In genomic region chr2:36433311-36434217, GRCh38 we compare ENCODE assay signal across 9 cellular contexts.
A peak's percentile ranks its signal among the peaks of the same experiment; 100 is the strongest.
DNase-seq lines count a peak whose midpoint lies in the region; ATAC-seq, FAIRE-seq and TF ChIP-seq lines count a peak whose summit lies in the region.
"Had no signal": no experiment of that assay in that cellular context is flagged by ENCODE, and none has a peak within 500 bp of the region (broad histone marks: within the 10 kb centered on the region; RNA-seq: fewer than 3 reads in every experiment).

No MANE protein-coding gene starts in this region.

- H3K79me1 ChIP-seq in mesenchymal stem cell (replicated peaks; ENCODE audit: low read length, poor library complexity, severe bottlenecking) (peaks cover 24% of the 10 kb centered on the region), mesendoderm (ENCODE audit: low read length) (peaks cover 23% of the 10 kb centered on the region)

- no peak overlapping the region for H4K8ac ChIP-seq in mesenchymal stem cell (ENCODE audit: low read length)
- no peak overlapping the region for H4K8ac ChIP-seq in mesendoderm (ENCODE audit: low read depth, low read length)

- DNase-seq in A549 (ENCODE audit: low read depth in 1 of 2, low spot score in 1 of 2) (peak in 1 of 2 experiments; percentile 76), NCI-H1417 (lab: John Stamatoyannopoulos, UW) (peak in 2 of 3 experiments; percentile 56 to 87), mesenchymal stem cell (peak; percentile 46), mesendoderm (no peak)
- DNase-seq in activated CD4-positive, CD25-positive, alpha-beta regulatory T cell (lab: John Stamatoyannopoulos, UW) = no peak
- DNase-seq in activated effector memory CD4-positive, alpha-beta T cell treated with anti-CD3 and anti-CD28 coated beads, Interleukin-2, amount 50 U/mL, for 16 hours = no peak

- H2BK15ac ChIP-seq in mesenchymal stem cell (ENCODE audit: low read depth, poor library complexity, severe bottlenecking) (no peak overlapping the region), mesendoderm (replicated peaks; ENCODE audit: low read depth) (no peak overlapping the region)

- H3K14ac ChIP-seq in mesenchymal stem cell (ENCODE audit: low read length in 2 of 2) = no peak overlapping the region

- FAIRE-seq in A549 (lab: Jason Lieb, UNC) = no peak

- H2BK12ac ChIP-seq in mesenchymal stem cell (ENCODE audit: low read length in 2 of 2) = no peak overlapping the region

- TF ChIP-seq RAD21 in A549 (conservative IDR thresholded peaks at IDR 0.05 in 1 of 2, IDR thresholded peaks at IDR 0.05 in 1 of 2) = no peak

- H3K4me3 ChIP-seq in A549 = no peak overlapping the region
- peak overlapping the region in 1 of 2 experiments; percentile 55 for H3K4me3 ChIP-seq in mesenchymal stem cell (ENCODE audit: insufficient read depth in 1 of 2, low read depth in 1 of 2, low read length in 2 of 2)
- H3K4me3 ChIP-seq in mesendoderm (ENCODE audit: low read length) = no peak overlapping the region
- H3K4me3 ChIP-seq: BLaER1 had no signal

- no peak overlapping the region for H2AK5ac ChIP-seq in mesenchymal stem cell (ENCODE audit: low read length, severe bottlenecking)
- no peak overlapping the region for H2AK5ac ChIP-seq in mesendoderm (ENCODE audit: low read length)

- no peak for TF ChIP-seq CTCF in A549 (IDR thresholded peaks at IDR 0.05)

- no peak for TF ChIP-seq POLR2A in A549 (IDR thresholded peaks at IDR 0.05; ENCODE audit: low read length)

- H3K23ac ChIP-seq in mesenchymal stem cell (ENCODE audit: low read length in 2 of 2) (no peak overlapping the region), mesendoderm (ENCODE audit: low read length) (no peak overlapping the region)

- H3K4me2 ChIP-seq in A549 (peak overlapping the region; percentile 51), mesenchymal stem cell (ENCODE audit: low read length, poor library complexity, severe bottlenecking) (no peak overlapping the region), mesendoderm (ENCODE audit: low read length) (no peak overlapping the region)
- H3K4me2 ChIP-seq: BLaER1 had no signal

- H3K9me3 ChIP-seq in A549 = no peaks in the 10 kb centered on the region
- H3K9me3 ChIP-seq in mesenchymal stem cell (ENCODE audit: control insufficient read depth, low read length) = no peaks in the 10 kb centered on the region
- H3K9me3 ChIP-seq: BLaER1 had no signal

- H3K27ac ChIP-seq in A549 (peak overlapping the region; percentile 29 to 57; a peak in 5 of 6 replicates), cingulate gyrus (ENCODE audit: low read depth, low read length) (peak overlapping the region; percentile 42), mesenchymal stem cell (ENCODE audit: low read length, poor library complexity, severe bottlenecking) (no peak overlapping the region), mesendoderm (ENCODE audit: low read depth, low read length) (no peak overlapping the region)
- H3K27ac ChIP-seq: BLaER1 had no signal

- H4K91ac ChIP-seq in mesenchymal stem cell (ENCODE audit: low read length) = no peak overlapping the region

- H3K9ac ChIP-seq in mesenchymal stem cell (ENCODE audit: low read length) = peak overlapping the region; percentile 67
- no peak overlapping the region for H3K9ac ChIP-seq in mesendoderm (ENCODE audit: low read length)
- H3K9ac ChIP-seq: BLaER1 had no signal

- peaks cover 93% of the 10 kb centered on the region for H3K4me1 ChIP-seq in A549
- H3K4me1 ChIP-seq in mesenchymal stem cell (ENCODE audit: control insufficient read depth, insufficient read depth, low read depth, low read length) = peaks cover 5% of the 10 kb centered on the region
- H3K4me1 ChIP-seq in mesendoderm (ENCODE audit: control insufficient read depth, low read depth, low read length) = no peaks in the 10 kb centered on the region

- H2BK120ac ChIP-seq in mesenchymal stem cell (ENCODE audit: low read depth, low read length) = no peak overlapping the region
- no peak overlapping the region for H2BK120ac ChIP-seq in mesendoderm (ENCODE audit: low read depth, low read length)

- TF ChIP-seq EP300 in A549 (IDR thresholded peaks at IDR 0.05) = peak in 1 of 2 experiments; percentile 30; a peak in 2 of 5 replicates

- no peak overlapping the region for H2BK5ac ChIP-seq in mesenchymal stem cell (ENCODE audit: low read depth, low read length, poor library complexity, severe bottlenecking)
- no peak overlapping the region for H2BK5ac ChIP-seq in mesendoderm (ENCODE audit: low read length)

- H3K18ac ChIP-seq in mesenchymal stem cell (ENCODE audit: low read depth in 1 of 2, low read length in 2 of 2) (peak overlapping the region in 1 of 2 experiments; percentile 28), mesendoderm (ENCODE audit: low read length) (no peak overlapping the region)

- POLR2A ChIA-PET in A549 (lab: Yijun Ruan, JAX) = no interaction called here

- H2AFZ ChIP-seq in mesenchymal stem cell (ENCODE audit: low read depth, low read length) = no peak overlapping the region

- WGBS in A549 (ENCODE audit: missing lambda C conversion rate) = 67% methylated on average over 11 of the region's 11 CpGs
- WGBS in mesenchymal stem cell = 89% methylated on average over 9 of the region's 11 CpGs
- no CpG with 5 or more reads among the region's 11 CpGs for WGBS in mesendoderm (ENCODE audit: extremely low coverage, insufficient coverage, low lambda C conversion rate)

- no peak overlapping the region for H4K5ac ChIP-seq in mesendoderm (ENCODE audit: low read length)

- H3K56ac ChIP-seq in mesendoderm (ENCODE audit: low read length) = no peak overlapping the region

- H3K4ac ChIP-seq in mesenchymal stem cell (ENCODE audit: low read depth in 1 of 2, low read length in 2 of 2) (no peak overlapping the region), mesendoderm (ENCODE audit: low read depth, low read length) (no peak overlapping the region)

- H3K36me3 ChIP-seq in mesenchymal stem cell (ENCODE audit: control insufficient read depth in 1 of 2, insufficient read depth in 2 of 2, low read depth in 1 of 2, low read length in 2 of 2) = peaks cover 0 to 3% of the 10 kb centered on the region in 2 experiments
- H3K36me3 ChIP-seq in mesendoderm (ENCODE audit: control insufficient read depth, insufficient read depth, low read length) = no peaks in the 10 kb centered on the region

- peaks cover 20% of the 10 kb centered on the region for H3K79me2 ChIP-seq in mesendoderm (ENCODE audit: control insufficient read depth, insufficient read depth, low read length)

- H3K27me3 ChIP-seq in mesenchymal stem cell (ENCODE audit: control insufficient read depth in 1 of 2, insufficient read depth in 1 of 2, low read length in 2 of 2) (no peaks in the 10 kb centered on the region), mesendoderm (ENCODE audit: insufficient read depth, low read length, poor library complexity) (no peaks in the 10 kb centered on the region)
- H3K27me3 ChIP-seq: BLaER1 had no signal

- CTCF ChIA-PET in A549 (lab: Yijun Ruan, JAX) = interaction anchor here (0.9 to 2.5 kb wide), 10 partner anchors 9 to 75 kb away, joined by 3 to 18 read pairs (median 3); no protein-coding TSS in a partner anchor

- ATAC-seq in A549 (peak; percentile 51 to 73; a peak in 5 of 6 replicates), HG02885 (IDR thresholded peaks at IDR 0.05; ENCODE audit: poor library complexity, unreplicated experiment) (no peak)

TF ChIP-seq in A549, 52 proteins besides CTCF, POLR2A, EP300 and RAD21 (continues in another document):
- TF ChIP-seq EHMT2 (IDR thresholded peaks at IDR 0.05; ENCODE audit: low read depth) = no peak
- TF ChIP-seq MAZ (IDR thresholded peaks at IDR 0.05; ENCODE audit: borderline replicate concordance, low read depth, low read length) = no peak
- no peak for TF ChIP-seq FOSB (CRISPR knock-in tag; IDR thresholded peaks at IDR 0.05)
- TF ChIP-seq ZFP36 (IDR thresholded peaks at IDR 0.05; ENCODE audit: borderline replicate concordance, partially characterized antibody) = no peak
- TF ChIP-seq ZC3H11A (IDR thresholded peaks at IDR 0.05) = no peak
- no peak for TF ChIP-seq USF2 (IDR thresholded peaks at IDR 0.05)
- TF ChIP-seq HEYL (CRISPR knock-in tag; IDR thresholded peaks at IDR 0.05) = no peak
- no peak for TF ChIP-seq POLR2AphosphoS2 (conservative IDR thresholded peaks at IDR 0.05; ENCODE audit: low read length)
- TF ChIP-seq GATA3 (IDR thresholded peaks at IDR 0.05; ENCODE audit: borderline replicate concordance) = peak; percentile 46; the same call in 1 of the 2 replicates
- no peak for TF ChIP-seq TFCP2L1 (CRISPR knock-in tag; IDR thresholded peaks at IDR 0.05)
- TF ChIP-seq HMGXB4 (CRISPR knock-in tag; IDR thresholded peaks at IDR 0.05; ENCODE audit: borderline replicate concordance) = no peak
- no peak; the same call in 1 of the 2 replicates for TF ChIP-seq HES2 (IDR thresholded peaks at IDR 0.05)
- no peak for TF ChIP-seq CHD2 (IDR thresholded peaks at IDR 0.05; ENCODE audit: low read length, partially characterized antibody)
- TF ChIP-seq NFE2L2 (conservative IDR thresholded peaks at IDR 0.05; ENCODE audit: low read length) = no peak
- TF ChIP-seq EHF (CRISPR knock-in tag; IDR thresholded peaks at IDR 0.05) = no peak
- TF ChIP-seq JUNB (IDR thresholded peaks at IDR 0.05) = no peak
- no peak for TF ChIP-seq RARB (CRISPR knock-in tag; IDR thresholded peaks at IDR 0.05)

Comparison
In these comparisons a context has a peak if more than half of its experiments do, and no peak if none do; other contexts are left out.
1. DNase-seq: peak in NCI-H1417 (2 of 3) and mesenchymal stem cell (single experiment); none in activated CD4-positive, CD25-positive, alpha-beta regulatory T cell (0 of 4), activated effector memory CD4-positive, alpha-beta T cell treated with anti-CD3 and anti-CD28 coated beads, Interleukin-2, amount 50 U/mL, for 16 hours (single experiment) and mesendoderm (single experiment).
2. H3K27ac ChIP-seq: peak in A549 (2 of 2) and cingulate gyrus (single experiment); none in mesenchymal stem cell (single experiment) and mesendoderm (single experiment).